In genomic region chr2:207156045-207156444, GRCh38 we compare ENCODE assay signal across 10 cellular contexts. TPM values are rescaled to one million over a fixed set of nuclear protein-coding genes. Genes with fewer than 3 reads are reported as not detected.
DNase-seq lines count a peak whose midpoint lies in the region; ATAC-seq, FAIRE-seq and TF ChIP-seq lines count a peak whose summit lies in the region.
"Had no signal": no experiment of that assay in that cellular context is flagged by ENCODE, and none has a peak within 500 bp of the region (broad histone marks: within the 10 kb centered on the region; RNA-seq: fewer than 3 reads in every experiment).

No MANE protein-coding gene starts in this region.

- peaks cover 5% of the 10 kb centered on the region for H3K9me3 Mint-ChIP-seq in natural killer cell treated with Interleukin-12 subunit alpha and Interleukin-12 subunit beta and Interleukin-15 and Interleukin-18, amount 100 ng/mL, for 72 hours

- POLR2A ChIA-PET in A549 (lab: Yijun Ruan, JAX): interaction anchor here (1.0 to 1.3 kb wide), 2 partner anchors 10 to 11 kb away, joined by 4 read pairs; partner anchors contain the start of gene KLF7

- ATAC-seq in A549 (no peak; a peak in 1 of 6 replicates), pancreas (no peak), omental fat pad (ENCODE audit: low FRiP score) (no peak)
- ATAC-seq in natural killer cell treated with Interleukin-12 subunit alpha and Interleukin-12 subunit beta and Interleukin-15 and Interleukin-18, amount 100 ng/mL, for 72 hours: peak; percentile 74 to 83

- TF ChIP-seq CTCF in A549 (IDR thresholded peaks at IDR 0.05) (no peak), suprapubic skin (IDR thresholded peaks at IDR 0.05) (no peak), pancreas (IDR thresholded peaks at IDR 0.05) (no peak), omental fat pad (IDR thresholded peaks at IDR 0.05) (no peak)

- H3K4me3 ChIP-seq in A549 (no peak overlapping the region), HUES6 (ENCODE audit: low read depth, low read length) (no peak overlapping the region), suprapubic skin (no peak overlapping the region), pancreas (no peak overlapping the region)

- intact Hi-C loops in posterior vena cava (cut with DNase I): no loop called here
- intact Hi-C loops in pancreas (cut with DNase I): no loop called here

- TF ChIP-seq EP300 in A549 (IDR thresholded peaks at IDR 0.05): no peak
- no peak for TF ChIP-seq EP300 in suprapubic skin (IDR thresholded peaks at IDR 0.05)

- H3K36me3 Mint-ChIP-seq in natural killer cell treated with Interleukin-12 subunit alpha and Interleukin-12 subunit beta and Interleukin-15 and Interleukin-18, amount 100 ng/mL, for 72 hours: peaks cover 6% of the 10 kb centered on the region

- H3K4me1 ChIP-seq in A549 (peaks cover 99% of the 10 kb centered on the region), HUES6 (ENCODE audit: control insufficient read depth, insufficient read depth, low read length) (peaks cover 81% of the 10 kb centered on the region), suprapubic skin (peaks cover 73% of the 10 kb centered on the region), pancreas (peaks cover 0 to 4% (median 0%) of the 10 kb centered on the region in 3 donors)

- no peak for TF ChIP-seq RAD21 in A549 (conservative IDR thresholded peaks at IDR 0.05 in 1 of 2, IDR thresholded peaks at IDR 0.05 in 1 of 2)

- CTCF ChIA-PET in A549 (lab: Yijun Ruan, JAX): interaction anchor here (0.6 to 2.0 kb wide), 3 partner anchors 171 to 460 kb away, joined by 3 to 7 read pairs (median 3); no protein-coding TSS in a partner anchor

- peaks cover 44 to 49% of the 10 kb centered on the region in 2 donors for H3K4me1 Mint-ChIP-seq in natural killer cell treated with Interleukin-12 subunit alpha and Interleukin-12 subunit beta and Interleukin-15 and Interleukin-18, amount 100 ng/mL, for 72 hours (ENCODE audit: low read depth in 2 of 2)

- H3K9ac ChIP-seq in HUES6 (ENCODE audit: low read length): no peak overlapping the region

- no peaks in the 10 kb centered on the region for H3K27me3 ChIP-seq in HUES6 (ENCODE audit: control insufficient read depth, insufficient read depth, low read length)
- H3K27me3 ChIP-seq in suprapubic skin: no peaks in the 10 kb centered on the region
- H3K27me3 ChIP-seq in pancreas: no peaks in the 10 kb centered on the region

- DNase-seq in A549 (ENCODE audit: low read depth in 1 of 2, low spot score in 1 of 2): no peak
- DNase-seq in caudate nucleus (lab: John Stamatoyannopoulos, UW): no peak
- no peak for DNase-seq in natural killer cell treated with Interleukin-12 subunit alpha and Interleukin-12 subunit beta and Interleukin-15 and Interleukin-18, amount 100 ng/mL, for 72 hours (ENCODE audit: low spot score)
- DNase-seq in suprapubic skin (ENCODE audit: low spot score in 2 of 2): no peak
- no peak for DNase-seq in posterior vena cava (ENCODE audit: low spot score)
- no peak for DNase-seq in pancreas
- no peak for DNase-seq in omental fat pad (ENCODE audit: low spot score)
- DNase-seq: C1 segment of cervical spinal cord, NCI-H446 treated with DMSO at 0.1 percent for 48 hours had no signal

- peaks cover 0 to 4% of the 10 kb centered on the region in 2 donors for H3K27me3 Mint-ChIP-seq in natural killer cell treated with Interleukin-12 subunit alpha and Interleukin-12 subunit beta and Interleukin-15 and Interleukin-18, amount 100 ng/mL, for 72 hours

- no peaks in the 10 kb centered on the region for H3K36me3 ChIP-seq in HUES6 (ENCODE audit: control insufficient read depth, insufficient read depth, low read length)
- no peaks in the 10 kb centered on the region for H3K36me3 ChIP-seq in suprapubic skin
- H3K36me3 ChIP-seq in pancreas: no peaks in the 10 kb centered on the region

- H3K27ac ChIP-seq in A549 (peak overlapping the region in 1 of 2 experiments; percentile 46; a peak in 4 of 6 replicates), HUES6 (ENCODE audit: low read depth, low read length) (0 out of 2 replicates have a peak overlapping the region, but pooled peaks have one; percentile 24), caudate nucleus (ENCODE audit: low read depth, low read length) (peak overlapping the region; percentile 4), suprapubic skin (no peak overlapping the region), pancreas (no peak overlapping the region)

- peak overlapping the region; percentile 36 to 77 for H3K27ac Mint-ChIP-seq in natural killer cell treated with Interleukin-12 subunit alpha and Interleukin-12 subunit beta and Interleukin-15 and Interleukin-18, amount 100 ng/mL, for 72 hours

- WGBS in A549 (ENCODE audit: missing lambda C conversion rate): 84% methylated on average over 3 of the region's 3 CpGs
- WGBS in suprapubic skin: 85% methylated on average over 3 of the region's 3 CpGs
- 59 to 72% methylated on average over 3 of the region's 3 CpGs for WGBS in pancreas, 2 donors

- peak overlapping the region; percentile 45 for H3K4me2 ChIP-seq in A549

- H3K9me3 ChIP-seq in A549 (no peaks in the 10 kb centered on the region), HUES6 (ENCODE audit: control insufficient read depth, insufficient read depth, low read depth, low read length) (no peaks in the 10 kb centered on the region), suprapubic skin (no peaks in the 10 kb centered on the region), pancreas (no peaks in the 10 kb centered on the region)

- peak overlapping the region; percentile 19 for H3K4me3 Mint-ChIP-seq in natural killer cell treated with Interleukin-12 subunit alpha and Interleukin-12 subunit beta and Interleukin-15 and Interleukin-18, amount 100 ng/mL, for 72 hours

- TF ChIP-seq POLR2A in A549 (IDR thresholded peaks at IDR 0.05; ENCODE audit: low read length): no peak
- TF ChIP-seq POLR2A in suprapubic skin (IDR thresholded peaks at IDR 0.05): no peak

- FAIRE-seq in A549 (lab: Jason Lieb, UNC) (no peak), pancreas (lab: Jason Lieb, UNC) (no peak)

TF ChIP-seq in A549, 52 proteins besides CTCF, POLR2A, EP300 and RAD21 (continues in another document):
- no peak for TF ChIP-seq BHLHE40 (IDR thresholded peaks at IDR 0.05; ENCODE audit: low read depth, low read length)
- TF ChIP-seq JUN (IDR thresholded peaks at IDR 0.05): no peak
- no peak for TF ChIP-seq REST (IDR thresholded peaks at IDR 0.05)
- no peak for TF ChIP-seq CBX8 (IDR thresholded peaks at IDR 0.05)
- no peak for TF ChIP-seq TFCP2L1 (CRISPR knock-in tag; IDR thresholded peaks at IDR 0.05)
- TF ChIP-seq CBX2 (IDR thresholded peaks at IDR 0.05; ENCODE audit: borderline replicate concordance, low read depth): no peak
- no peak for TF ChIP-seq NPAS2 (CRISPR knock-in tag; IDR thresholded peaks at IDR 0.05; ENCODE audit: borderline replicate concordance)
- no peak for TF ChIP-seq CEBPB (IDR thresholded peaks at IDR 0.05)
- no peak for TF ChIP-seq RNF2 (IDR thresholded peaks at IDR 0.05; ENCODE audit: borderline replicate concordance, low read depth)
- TF ChIP-seq MAZ (IDR thresholded peaks at IDR 0.05; ENCODE audit: borderline replicate concordance, low read depth, low read length): no peak
- no peak for TF ChIP-seq ELK1 (IDR thresholded peaks at IDR 0.05; ENCODE audit: low read depth, low read length)
- TF ChIP-seq CHD4 (IDR thresholded peaks at IDR 0.05; ENCODE audit: borderline replicate concordance): no peak
- no peak for TF ChIP-seq FOXS1 (CRISPR knock-in tag; IDR thresholded peaks at IDR 0.05)

RNA-seq across cellular contexts. Expression of gene KLF7, which starts 9.7 kb away (rescaled TPM):
- 29.8 and 31.5 TPM in 2 replicates for polyA plus RNA-seq in A549 (2011; rRNA removed)
- 15.5 and 19.1 TPM in 2 replicates for polyA plus RNA-seq in A549 (2012; cell fraction: cytosol; rRNA removed)
- 29.5 and 35.8 TPM in 2 replicates for polyA plus RNA-seq in A549 (2012; cell fraction: nucleus; rRNA removed)
- 17.2 to 18.0 TPM (median 17.8 TPM) in 3 replicates for polyA plus RNA-seq in A549 (2017; fragmentation: RNase III; extraction: RNeasy Plus Mini Kit Qiagen cat#74134 plus additional on column Dnase treatment)
- 101 and 114 TPM in 2 replicates for polyA minus RNA-seq in A549 (2011; rRNA and poly(A)+ RNA removed)
- total RNA-seq in natural killer cell treated with Interleukin-12 subunit alpha and Interleukin-12 subunit beta and Interleukin-15 and Interleukin-18, amount 100 ng/mL, for 72 hours: 10 to 100 TPM; 13.3 to 49.1 TPM
- 10 to 100 TPM; 10.0 to 17.4 (median 10.7) TPM for total RNA-seq in suprapubic skin
- 10 to 100 TPM; 64.2 to 64.5 TPM for total RNA-seq in posterior vena cava
- total RNA-seq in pancreas: 10 to 100 TPM in 1 of 6 donors, 1 to 10 TPM in 5; 2.4 to 15.0 (median 6.8) TPM
- 1 to 10 TPM; 2.5 to 3.1 TPM for polyA plus RNA-seq in pancreas
- 10 to 100 TPM; 23.0 to 76.3 (median 32.4) TPM for total RNA-seq in omental fat pad

Comparison
In these comparisons a context has a peak if more than half of its experiments do, and no peak if none do; other contexts are left out.
1. ATAC-seq: peak in natural killer cell treated with Interleukin-12 subunit alpha and Interleukin-12 subunit beta and Interleukin-15 and Interleukin-18, amount 100 ng/mL, for 72 hours (2 of 2); none in A549 (0 of 2), pancreas (0 of 4) and omental fat pad (single experiment).
2. H3K27ac ChIP-seq: peak in HUES6 (single experiment) and caudate nucleus (single experiment); none in suprapubic skin (single experiment) and pancreas (0 of 4).